In genomic region chr17:47530557-47531227, GRCh38 we compare ENCODE assay signal across 8 cellular contexts. TPM values are rescaled to one million over a fixed set of nuclear protein-coding genes. Genes with fewer than 3 reads are reported as not detected.
DNase-seq lines count a peak whose midpoint lies in the region; ATAC-seq and TF ChIP-seq lines count a peak whose summit lies in the region.
"Not testable (repeated sequence)": the region's sequence is repeated elsewhere in the genome, so short reads cannot be mapped to it uniquely, and the experiment has no call there.

TSS of gene NPEPPS (plus strand) at chr17:47531108. CDS start at chr17:47531301, 193 bp downstream.

- H3K36me3 ChIP-seq in kidney epithelial cell (ENCODE audit: control insufficient read depth, insufficient read depth, low read length), result not testable (repeated sequence)

- intact Hi-C loops in activated CD4-positive, alpha-beta T cell treated with anti-CD3 and anti-CD28 coated beads, Interleukin-2, amount 10 ng/mL, durations not matched to agents 24 days and 14 days (cut with micrococcal nuclease), result not testable (repeated sequence)

- H3K4me3 ChIP-seq in choroid plexus epithelial cell (ENCODE audit: low read depth, low read length), result peak within 1 kb of the TSS; percentile 71
- H3K4me3 ChIP-seq in kidney epithelial cell (ENCODE audit: low read depth, low read length), result peak within 1 kb of the TSS; percentile 74

- not testable (repeated sequence) for H3K27me3 Mint-ChIP-seq in activated CD4-positive, alpha-beta T cell treated with anti-CD3 and anti-CD28 coated beads, Interleukin-2, amount 10 ng/mL, durations not matched to agents 24 days and 14 days

- H3K4me1 Mint-ChIP-seq in activated CD4-positive, alpha-beta T cell treated with anti-CD3 and anti-CD28 coated beads, Interleukin-2, amount 10 ng/mL, durations not matched to agents 24 days and 14 days, result peaks cover 11% of the 10 kb centered on the region

- not testable (repeated sequence) for H3K27me3 ChIP-seq in kidney epithelial cell (ENCODE audit: control insufficient read depth, insufficient read depth, low read length)

- not testable (repeated sequence) for TF ChIP-seq CTCF in AG09319 (IDR thresholded peaks at IDR 0.05; ENCODE audit: low read depth, low read length); choroid plexus epithelial cell (conservative IDR thresholded peaks at IDR 0.05; ENCODE audit: low read depth, low read length); kidney epithelial cell (IDR thresholded peaks at IDR 0.05; ENCODE audit: insufficient read depth, low read length, poor library complexity, severe bottlenecking)

- H3K27ac Mint-ChIP-seq in activated CD4-positive, alpha-beta T cell treated with anti-CD3 and anti-CD28 coated beads, Interleukin-2, amount 10 ng/mL, durations not matched to agents 24 days and 14 days, result peak within 1 kb of the TSS; percentile 93

- H3K4me3 Mint-ChIP-seq in activated CD4-positive, alpha-beta T cell treated with anti-CD3 and anti-CD28 coated beads, Interleukin-2, amount 10 ng/mL, durations not matched to agents 24 days and 14 days, result peak within 1 kb of the TSS; percentile 92

- peak; percentile 80 for ATAC-seq in HG03442 (IDR thresholded peaks at IDR 0.05; ENCODE audit: unreplicated experiment)

- H3K36me3 Mint-ChIP-seq in activated CD4-positive, alpha-beta T cell treated with anti-CD3 and anti-CD28 coated beads, Interleukin-2, amount 10 ng/mL, durations not matched to agents 24 days and 14 days (ENCODE audit: low read depth), result not testable (repeated sequence)

- H3K9me3 Mint-ChIP-seq in activated CD4-positive, alpha-beta T cell treated with anti-CD3 and anti-CD28 coated beads, Interleukin-2, amount 10 ng/mL, durations not matched to agents 24 days and 14 days, result not testable (repeated sequence)

- peak; percentile 54 for DNase-seq in AG09319 (ENCODE audit: extremely low read depth, low read depth)
- peak; percentile 58 for DNase-seq in GM19240 (ENCODE audit: insufficient read length, low spot score)
- DNase-seq in NCI-H524 treated with DMSO at 0.1 percent for 48 hours (lab: John Stamatoyannopoulos, UW), result peak; percentile 25
- DNase-seq in activated CD4-positive, alpha-beta T cell treated with anti-CD3 and anti-CD28 coated beads, Interleukin-2, amount 10 ng/mL, durations not matched to agents 24 days and 14 days, result peak; percentile 93
- DNase-seq in choroid plexus epithelial cell (ENCODE audit: low read depth), result peak; percentile 83
- DNase-seq in kidney epithelial cell (ENCODE audit: low read depth), result peak; percentile 9
- peak; percentile 73 to 83 (median 78) for DNase-seq in stimulated activated CD4-positive, alpha-beta T cell treated with anti-CD3 and anti-CD28 coated beads, Interleukin-12 subunit alpha, Interleukin-12 subunit beta, amount 100 ng/mL, for 48 hours (ENCODE audit: low read depth in 2 of 3, low spot score in 1 of 3)

RNA-seq across cellular contexts. Expression of gene NPEPPS, which starts in this region (rescaled TPM):
- 110 and 112 TPM in 2 replicates for total RNA-seq in activated CD4-positive, alpha-beta T cell treated with anti-CD3 and anti-CD28 coated beads, Interleukin-2, amount 10 ng/mL, durations not matched to agents 24 days and 14 days
- total RNA-seq in kidney epithelial cell, result 71.0 and 72.7 TPM in 2 replicates

Comparison
In these comparisons a context has a peak if more than half of its experiments do, and no peak if none do; other contexts are left out.
1. Peak in every context shown above with its lines: DNase-seq, ATAC-seq and H3K4me3 ChIP-seq.
2. DNase-seq: peak in every context shown above with its lines; median percentile 93 in activated CD4-positive, alpha-beta T cell treated with anti-CD3 and anti-CD28 coated beads, Interleukin-2, amount 10 ng/mL, durations not matched to agents 24 days and 14 days; 83 in choroid plexus epithelial cell; 78 in stimulated activated CD4-positive, alpha-beta T cell treated with anti-CD3 and anti-CD28 coated beads, Interleukin-12 subunit alpha, Interleukin-12 subunit beta, amount 100 ng/mL, for 48 hours; 58 in GM19240; 54 in AG09319; 25 in NCI-H524 treated with DMSO at 0.1 percent for 48 hours; 9 in kidney epithelial cell.